Comparison of ENCODE assay signal across 8 cellular contexts in the genomic region with DNA sequence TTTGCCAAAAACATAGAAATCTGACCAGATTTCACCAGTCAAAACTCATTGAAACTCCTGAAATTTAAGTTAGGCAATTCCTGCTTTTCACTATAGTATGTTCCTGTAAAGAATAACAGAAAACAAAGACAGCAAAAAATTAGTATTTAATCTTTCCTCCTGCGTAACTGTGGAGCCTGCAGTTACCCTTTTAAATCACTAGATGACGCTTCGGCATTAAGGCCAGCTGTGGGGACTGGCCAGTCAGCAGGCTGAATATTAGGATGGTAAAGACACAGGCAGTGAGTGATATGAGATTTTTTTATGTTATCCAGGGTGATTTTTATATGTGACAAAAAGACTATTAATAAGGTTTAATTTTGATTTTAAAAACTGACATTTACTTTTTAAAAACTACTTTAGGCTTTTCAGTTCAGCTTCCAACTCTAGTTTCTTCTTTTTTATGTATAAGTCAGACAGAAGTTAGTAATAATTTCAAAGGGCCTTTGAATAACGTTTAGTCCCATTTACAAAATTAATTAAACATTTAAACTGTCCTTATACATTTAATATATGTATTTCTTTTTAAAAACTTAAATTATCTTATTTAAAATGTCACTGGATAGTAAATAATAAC.
DNase-seq lines count a peak whose midpoint lies in the region; ATAC-seq and TF ChIP-seq lines count a peak whose summit lies in the region.

No MANE protein-coding gene starts in this region.

- H3K4me3 ChIP-seq in sigmoid colon = no peak overlapping the region

- no peaks in the 10 kb centered on the region for H3K27me3 ChIP-seq in sigmoid colon

- ATAC-seq in GM21360 (IDR thresholded peaks at IDR 0.05; ENCODE audit: unreplicated experiment) = peak; percentile 95

- DNase-seq in DMS79 treated with DMSO at 0.1 percent for 48 hours (lab: John Stamatoyannopoulos, UW) = peak; percentile 28
- peak; percentile 2 for DNase-seq in KG1 (lab: John Stamatoyannopoulos, UW)
- DNase-seq in SW480 (ENCODE audit: low spot score) = peak; percentile 54
- peak; percentile 29 for DNase-seq in germinal center (ENCODE audit: low spot score)
- DNase-seq in sigmoid colon = no peak
- DNase-seq in activated effector memory CD4-positive, alpha-beta T cell treated with Interleukin-2 at 50 U/mL for 16 hours = no peak
- no peak for DNase-seq in T-helper 1 cell

- peak in 3 of 4 experiments; percentile 56 to 75 (median 64) for TF ChIP-seq CTCF in sigmoid colon (IDR thresholded peaks at IDR 0.05)

- no peaks in the 10 kb centered on the region for H3K4me1 ChIP-seq in sigmoid colon

- WGBS in sigmoid colon, 2 donors = 39 to 42% methylated on average over 4 of the region's 4 CpGs

- no peaks in the 10 kb centered on the region for H3K36me3 ChIP-seq in sigmoid colon

- intact Hi-C loops in sigmoid colon (cut with DNase I) = no loop called here

- no peak for TF ChIP-seq EP300 in sigmoid colon (IDR thresholded peaks at IDR 0.05)

- H3K9me3 ChIP-seq in sigmoid colon = no peaks in the 10 kb centered on the region

- H3K27ac ChIP-seq in sigmoid colon = no peak overlapping the region

- no peak for TF ChIP-seq POLR2A in sigmoid colon (IDR thresholded peaks at IDR 0.05)

Comparison
In these comparisons a context has a peak if more than half of its experiments do, and no peak if none do; other contexts are left out.
1. DNase-seq: peak in DMS79 treated with DMSO at 0.1 percent for 48 hours (single experiment), KG1 (single experiment), SW480 (single experiment) and germinal center (single experiment); none in sigmoid colon (single experiment), activated effector memory CD4-positive, alpha-beta T cell treated with Interleukin-2 at 50 U/mL for 16 hours (single experiment) and T-helper 1 cell (0 of 5).